15 cellular contexts compared by ENCODE assay signal in the genomic region with DNA sequence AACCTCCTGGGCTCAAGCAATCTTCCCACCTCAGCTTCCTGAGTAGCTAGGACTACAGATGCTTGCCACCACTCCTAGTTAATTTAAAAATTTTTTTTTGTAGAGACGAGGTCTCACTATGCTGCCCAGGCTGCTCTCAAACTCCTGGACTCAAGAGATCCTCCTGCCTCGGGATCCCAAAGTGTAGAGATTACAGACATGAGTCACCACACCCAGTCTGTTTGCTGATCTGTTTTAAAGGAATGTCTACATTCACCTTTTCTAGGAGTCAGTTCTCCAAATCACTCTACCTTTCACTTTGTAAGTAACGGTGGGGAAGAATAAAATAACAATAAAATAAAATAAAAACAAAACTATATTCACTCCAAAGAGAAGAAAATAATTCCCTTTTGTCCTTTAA.
DNase-seq lines count a peak whose midpoint lies in the region; ATAC-seq and TF ChIP-seq lines count a peak whose summit lies in the region.
"Had no signal": no experiment of that assay in that cellular context is flagged by ENCODE, and none has a peak within 500 bp of the region (broad histone marks: within the 10 kb centered on the region; RNA-seq: fewer than 3 reads in every experiment).

No MANE protein-coding gene starts in this region.

- peaks cover 6 to 10% of the 10 kb centered on the region in 2 donors for H3K9me3 Mint-ChIP-seq in activated T-cell treated with anti-CD3 and anti-CD28 coated beads, Interleukin-2, amount 50 U/mL, for 72 hours
- H3K9me3 Mint-ChIP-seq in activated T-cell treated with anti-CD3 and anti-CD28 coated beads, Interleukin-2, amount 50 U/mL, for 4 hours = peaks cover 14% of the 10 kb centered on the region
- H3K9me3 Mint-ChIP-seq in type B pancreatic cell = peaks cover 18% of the 10 kb centered on the region

- DNase-seq in activated T-cell treated with anti-CD3 and anti-CD28 coated beads, Interleukin-2, amount 50 U/mL, for 72 hours = no peak
- DNase-seq in activated T-cell treated with anti-CD3 and anti-CD28 coated beads, Interleukin-2, amount 50 U/mL, for 4 hours = no peak
- DNase-seq in ascending aorta (ENCODE audit: low spot score in 2 of 2) (no peak), kidney tubule cell (ENCODE audit: low spot score) (peak; percentile 82), type B pancreatic cell (ENCODE audit: extremely low spot score, unreplicated experiment) (no peak), GF-D8 (lab: John Stamatoyannopoulos, UW) (no peak)
- DNase-seq in central memory CD4-positive, alpha-beta T cell = no peak
- DNase-seq in activated CD8-positive, alpha-beta memory T cell treated with anti-CD3 and anti-CD28 coated beads, Interleukin-2, amount 50 U/mL, for 4 hours = no peak
- DNase-seq: H7; naive B cell; NCI-H1048; stimulated activated CD4-positive, alpha-beta T cell treated with anti-CD3 and anti-CD28 coated beads, Interleukin-15, amount 100 ng/mL, for 24 hours had no signal

- ATAC-seq in activated T-cell treated with anti-CD3 and anti-CD28 coated beads, Interleukin-2, amount 50 U/mL, for 72 hours (replicated peaks in 1 of 2) = no peak
- no peak for ATAC-seq in activated T-cell treated with anti-CD3 and anti-CD28 coated beads, Interleukin-2, amount 50 U/mL, for 4 hours
- ATAC-seq: stimulated activated memory B cell treated with anti-CD40 and anti-IgM and Interleukin-4, amounts not matched to agents 10 μg/mL and 1 μg/mL and 100 μg/mL, for 72 hours had no signal

- peaks cover 10% of the 10 kb centered on the region for H3K4me1 Mint-ChIP-seq in activated T-cell treated with anti-CD3 and anti-CD28 coated beads, Interleukin-2, amount 50 U/mL, for 72 hours (ENCODE audit: low read depth)
- H3K4me1 Mint-ChIP-seq in activated T-cell treated with anti-CD3 and anti-CD28 coated beads, Interleukin-2, amount 50 U/mL, for 4 hours (ENCODE audit: low read depth) = no peaks in the 10 kb centered on the region
- H3K4me1 Mint-ChIP-seq in type B pancreatic cell (ENCODE audit: unreplicated experiment) = peaks cover 24% of the 10 kb centered on the region

- H3K4me3 ChIP-seq in ascending aorta = peak overlapping the region in 1 of 2 donors; percentile 22

- H3K4me3 Mint-ChIP-seq in activated T-cell treated with anti-CD3 and anti-CD28 coated beads, Interleukin-2, amount 50 U/mL, for 72 hours = no peak overlapping the region
- H3K4me3 Mint-ChIP-seq in activated T-cell treated with anti-CD3 and anti-CD28 coated beads, Interleukin-2, amount 50 U/mL, for 4 hours = no peak overlapping the region
- H3K4me3 Mint-ChIP-seq in type B pancreatic cell = peak overlapping the region; percentile 65
- H3K4me3 Mint-ChIP-seq: dendritic cell treated with granulocyte-macrophage colony-stimulating factor and Interleukin-4, amounts not matched to agents 40 ng/mL and 50 ng/mL, for 4 days; naive B cell; stimulated activated memory B cell treated with anti-CD40 and anti-IgM and Interleukin-4, amounts not matched to agents 10 μg/mL and 1 μg/mL and 100 μg/mL, for 72 hours had no signal

- peaks cover 7 to 21% of the 10 kb centered on the region in 2 donors for H3K36me3 ChIP-seq in ascending aorta

- H3K36me3 Mint-ChIP-seq in activated T-cell treated with anti-CD3 and anti-CD28 coated beads, Interleukin-2, amount 50 U/mL, for 72 hours (ENCODE audit: insufficient read depth in 2 of 2) = peaks cover 11 to 15% of the 10 kb centered on the region in 2 donors
- no peaks in the 10 kb centered on the region for H3K36me3 Mint-ChIP-seq in activated T-cell treated with anti-CD3 and anti-CD28 coated beads, Interleukin-2, amount 50 U/mL, for 4 hours (ENCODE audit: insufficient read depth)
- peaks cover 50% of the 10 kb centered on the region for H3K36me3 Mint-ChIP-seq in type B pancreatic cell
- H3K36me3 Mint-ChIP-seq: stimulated activated memory B cell treated with anti-CD40 and anti-IgM and Interleukin-4, amounts not matched to agents 10 μg/mL and 1 μg/mL and 100 μg/mL, for 72 hours had no signal

- H3K27ac Mint-ChIP-seq in activated T-cell treated with anti-CD3 and anti-CD28 coated beads, Interleukin-2, amount 50 U/mL, for 72 hours = peak overlapping the region; percentile 5
- H3K27ac Mint-ChIP-seq in type B pancreatic cell = peak overlapping the region; percentile 93
- H3K27ac Mint-ChIP-seq: dendritic cell treated with granulocyte-macrophage colony-stimulating factor and Interleukin-4, amounts not matched to agents 40 ng/mL and 50 ng/mL, for 4 days; naive B cell; stimulated activated memory B cell treated with anti-CD40 and anti-IgM and Interleukin-4, amounts not matched to agents 10 μg/mL and 1 μg/mL and 100 μg/mL, for 72 hours had no signal

- TF ChIP-seq CTCF in ascending aorta (IDR thresholded peaks at IDR 0.05) = no peak
- TF ChIP-seq CTCF in type B pancreatic cell (conservative IDR thresholded peaks at IDR 0.05) = no peak

- H3K9me3 ChIP-seq in ascending aorta = peaks cover 0 to 10% of the 10 kb centered on the region in 2 donors

- H3K27ac ChIP-seq in ascending aorta = peak overlapping the region; percentile 77 to 78
- H3K27ac ChIP-seq: VCaP had no signal

- intact Hi-C loops in ascending aorta (cut with DNase I) = no loop called here

- H3K27me3 ChIP-seq in ascending aorta = no peaks in the 10 kb centered on the region

- H3K4me1 ChIP-seq in ascending aorta = peaks cover 19 to 56% of the 10 kb centered on the region in 2 donors

- no peaks in the 10 kb centered on the region for H3K27me3 Mint-ChIP-seq in activated T-cell treated with anti-CD3 and anti-CD28 coated beads, Interleukin-2, amount 50 U/mL, for 72 hours (ENCODE audit: low read depth)
- H3K27me3 Mint-ChIP-seq in activated T-cell treated with anti-CD3 and anti-CD28 coated beads, Interleukin-2, amount 50 U/mL, for 4 hours (ENCODE audit: low read depth) = no peaks in the 10 kb centered on the region
- no peaks in the 10 kb centered on the region for H3K27me3 Mint-ChIP-seq in type B pancreatic cell
- H3K27me3 Mint-ChIP-seq: dendritic cell treated with granulocyte-macrophage colony-stimulating factor and Interleukin-4, amounts not matched to agents 40 ng/mL and 50 ng/mL, for 4 days; naive B cell; stimulated activated memory B cell treated with anti-CD40 and anti-IgM and Interleukin-4, amounts not matched to agents 10 μg/mL and 1 μg/mL and 100 μg/mL, for 72 hours had no signal
